In genomic region chr3:64460877-64461276, GRCh38 we compare ENCODE assay signal across 17 cellular contexts.
DNase-seq lines count a peak whose midpoint lies in the region; TF ChIP-seq lines count a peak whose summit lies in the region.
"Had no signal": no experiment of that assay in that cellular context is flagged by ENCODE, and none has a peak within 500 bp of the region (broad histone marks: within the 10 kb centered on the region; RNA-seq: fewer than 3 reads in every experiment).

No MANE protein-coding gene starts in this region.

- H3K4me3 ChIP-seq in BLaER1 (no peak overlapping the region), osteoblast (ENCODE audit: insufficient read depth, low read length) (no peak overlapping the region)
- H3K4me3 ChIP-seq: dorsolateral prefrontal cortex, esophagus squamous epithelium, GM12878, psoas muscle had no signal

- no peaks in the 10 kb centered on the region for H3K79me2 ChIP-seq in osteoblast (ENCODE audit: insufficient read depth, low read length)

- H3K36me3 ChIP-seq in BLaER1: no peaks in the 10 kb centered on the region
- no peaks in the 10 kb centered on the region for H3K36me3 ChIP-seq in osteoblast (ENCODE audit: insufficient read depth, low read length)
- H3K36me3 ChIP-seq: esophagus squamous epithelium had no signal

- H3K27ac ChIP-seq in BLaER1 (no peak overlapping the region), osteoblast (ENCODE audit: low read depth, low read length) (peak overlapping the region; percentile 96)
- H3K27ac ChIP-seq: dorsolateral prefrontal cortex, esophagus squamous epithelium, psoas muscle had no signal

- peaks cover 44% of the 10 kb centered on the region for H3K4me1 ChIP-seq in BLaER1
- H3K4me1 ChIP-seq in osteoblast (ENCODE audit: insufficient read depth, low read length): peaks cover 55% of the 10 kb centered on the region
- H3K4me1 ChIP-seq: esophagus squamous epithelium, psoas muscle had no signal

- in situ Hi-C loops in G401 (cut with HindIII; ENCODE audit: low sequenced_read_pairs): loop anchor here (25.0 kb wide), 1 partner anchor 424 kb away; no protein-coding TSS in a partner anchor

- H3K9me3 ChIP-seq in BLaER1 (no peaks in the 10 kb centered on the region), osteoblast (ENCODE audit: low read depth, low read length) (no peaks in the 10 kb centered on the region)
- H3K9me3 ChIP-seq: esophagus squamous epithelium, psoas muscle had no signal

- no peak for TF ChIP-seq CTCF in osteoblast (IDR thresholded peaks at IDR 0.05; ENCODE audit: extremely low read depth, low read depth, low read length)

- H3K4me2 ChIP-seq in BLaER1 (peak overlapping the region; percentile 69; the same call in 1 of the 2 replicates), osteoblast (ENCODE audit: insufficient read depth, low read length) (peak overlapping the region; percentile 90)

- TF ChIP-seq POLR2A in erythroblast (IDR thresholded peaks at IDR 0.05; ENCODE audit: low read length): no peak

- H4K20me1 ChIP-seq in BLaER1: no peaks in the 10 kb centered on the region
- H4K20me1 ChIP-seq in osteoblast (ENCODE audit: insufficient read depth, low read length): no peaks in the 10 kb centered on the region

- peak overlapping the region; percentile 11 for H2AFZ ChIP-seq in osteoblast (ENCODE audit: low read length)

- DNase-seq in M059J (ENCODE audit: low read depth) (peak; percentile 79), dedifferentiated amniotic fluid mesenchymal stem cell (ENCODE audit: extremely low spot score) (peak; percentile 33), osteoblast (ENCODE audit: insufficient read length, low spot score, missing footprints) (no peak), DMS 273 treated with DMSO at 0.1 percent for 48 hours (lab: John Stamatoyannopoulos, UW) (no peak), G401 (ENCODE audit: low spot score) (no peak), putamen (ENCODE audit: low spot score) (no peak), erythroblast (lab: John Stamatoyannopoulos, UW) (no peak)
- DNase-seq: activated CD8-positive, alpha-beta memory T cell treated with anti-CD3 and anti-CD28 coated beads for 24 hours; DMS79 treated with DMSO at 0.1 percent for 48 hours; dorsolateral prefrontal cortex; esophagus squamous epithelium; NCI-H1048; NCI-H774; psoas muscle; RPMI8226 had no signal

- no peaks in the 10 kb centered on the region for H3K27me3 ChIP-seq in BLaER1
- peaks cover 26% of the 10 kb centered on the region for H3K27me3 ChIP-seq in osteoblast (ENCODE audit: insufficient read depth, low read length)

- no peak overlapping the region for H3K9ac ChIP-seq in BLaER1

Comparison
In these comparisons a context has a peak if more than half of its experiments do, and no peak if none do; other contexts are left out.
1. DNase-seq: peak in M059J (single experiment) and dedifferentiated amniotic fluid mesenchymal stem cell (single experiment); none in osteoblast (single experiment), DMS 273 treated with DMSO at 0.1 percent for 48 hours (single experiment), G401 (single experiment), putamen (single experiment) and erythroblast (0 of 2).